In genomic region chr7:49855281-49855980, GRCh38 we compare ENCODE assay signal across 21 cellular contexts.
A peak's percentile ranks its signal among the peaks of the same experiment; 100 is the strongest.
DNase-seq lines count a peak whose midpoint lies in the region; ATAC-seq, FAIRE-seq and TF ChIP-seq lines count a peak whose summit lies in the region.
"Had no signal": no experiment of that assay in that cellular context is flagged by ENCODE, and none has a peak within 500 bp of the region (broad histone marks: within the 10 kb centered on the region; RNA-seq: fewer than 3 reads in every experiment).

No MANE protein-coding gene starts in this region.

- peak overlapping the region; percentile 35 to 37; a peak in 2 of 4 replicates for H3K4me2 ChIP-seq in H1 (ENCODE audit: insufficient read depth in 1 of 2, low read depth in 2 of 2, low read length in 2 of 2)
- H3K4me2 ChIP-seq: BLaER1 treated with 17β-estradiol and CSF1 and Interleukin-3, amounts not matched to agents 10 nM and 100 nM had no signal

- no peak for TF ChIP-seq EP300 in H1 (IDR thresholded peaks at IDR 0.05; ENCODE audit: borderline replicate concordance in 1 of 2, low read depth in 2 of 2, low read length in 2 of 2)

- intact Hi-C loops in lower lobe of right lung (cut with DNase I): no loop called here

- no peak for TF ChIP-seq RAD21 in H1 (IDR thresholded peaks at IDR 0.05 in 1 of 2, conservative IDR thresholded peaks at IDR 0.05 in 1 of 2; ENCODE audit: low read depth in 2 of 2, low read length in 2 of 2)

- H3K27ac ChIP-seq in HUES64 (ENCODE audit: low read depth, low read length) (peak overlapping the region; percentile 7; the same call in 1 of the 2 replicates), H1 (ENCODE audit: low read depth, low read length) (no peak overlapping the region), lower lobe of right lung (no peak overlapping the region)
- H3K27ac ChIP-seq: BLaER1 treated with 17β-estradiol and CSF1 and Interleukin-3, amounts not matched to agents 10 nM and 100 nM; SJSA1 had no signal

- H4K5ac ChIP-seq in H1 (ENCODE audit: insufficient read length, low read depth, low read length): no peak overlapping the region

- no peak overlapping the region for H3K23ac ChIP-seq in H1 (ENCODE audit: insufficient read length)

- TF ChIP-seq POLR2A in H1 (IDR thresholded peaks at IDR 0.05; ENCODE audit: control extremely low read depth in 1 of 2, low read depth in 2 of 2, low read length in 2 of 2): no peak

- ATAC-seq in lower lobe of right lung: no peak
- ATAC-seq in GM21576 (IDR thresholded peaks at IDR 0.05; ENCODE audit: unreplicated experiment): no peak
- no peak for ATAC-seq in HG02571 (IDR thresholded peaks at IDR 0.05; ENCODE audit: unreplicated experiment)
- ATAC-seq: Right ventricle myocardium inferior had no signal

- H3K36me3 ChIP-seq in HUES64 (ENCODE audit: insufficient read depth, low read length): no peaks in the 10 kb centered on the region
- H3K36me3 ChIP-seq in H1 (ENCODE audit: control insufficient read depth in 2 of 4, insufficient read depth in 4 of 4, low read length in 3 of 4): no peaks in the 10 kb centered on the region
- no peaks in the 10 kb centered on the region for H3K36me3 ChIP-seq in lower lobe of right lung
- H3K36me3 ChIP-seq: BLaER1 treated with 17β-estradiol and CSF1 and Interleukin-3, amounts not matched to agents 10 nM and 100 nM; SJSA1 had no signal

- peak; percentile 82 for DNase-seq in DMS 273 treated with DMSO at 0.1 percent for 48 hours (lab: John Stamatoyannopoulos, UW)
- peak; percentile 68 for DNase-seq in NCI-H82 (lab: John Stamatoyannopoulos, UW)
- no peak for DNase-seq in H1 (ENCODE audit: low read depth in 1 of 2, low spot score in 2 of 2)
- DNase-seq in lower lobe of right lung: no peak
- no peak for DNase-seq in stimulated activated naive CD4-positive, alpha-beta T cell treated with Interleukin-2 at 50 U/mL for 16 hours (lab: John Stamatoyannopoulos, UW)
- DNase-seq: 8988T; Calu3; CD8-positive, alpha-beta memory T cell; DMS53; Kasumi-1; NCI-H1417; NCI-H1694 treated with DMSO at 0.1 percent for 48 hours; NCI-H2081 treated with DMSO at 0.1 percent for 48 hours; NCI-H510A treated with DMSO at 0.1 percent for 48 hours; OCI-M1 had no signal

- 49% methylated on average over 7 of the region's 7 CpGs for WGBS in HUES64
- WGBS in H1 (ENCODE audit: extremely low coverage in 1 of 2, insufficient coverage in 1 of 2, insufficient read length in 1 of 2, insufficient replicate concordance in 2 of 2, low coverage in 1 of 2, low lambda C conversion rate in 2 of 2, missing lambda C conversion rate in 1 of 2), 2 experiments: 45% methylated on average over 7 of the region's 7 CpGs; no CpG with 5 or more reads in 1 of the 2 experiments

- no peak overlapping the region for H4K8ac ChIP-seq in H1 (ENCODE audit: extremely low read depth, insufficient read depth, low read length)

- no peak overlapping the region for H3K4me3 ChIP-seq in HUES64 (ENCODE audit: low read length)
- H3K4me3 ChIP-seq in H1 (ENCODE audit: extremely low read depth in 1 of 4, insufficient read depth in 2 of 4, low read depth in 3 of 4, low read length in 4 of 4): no peak overlapping the region
- H3K4me3 ChIP-seq in lower lobe of right lung: no peak overlapping the region
- H3K4me3 ChIP-seq: BLaER1 treated with 17β-estradiol and CSF1 and Interleukin-3, amounts not matched to agents 10 nM and 100 nM; SJSA1 had no signal

- no peak overlapping the region for H3K4ac ChIP-seq in H1 (replicated peaks; ENCODE audit: insufficient read length, low read depth, low read length)

- H3K79me2 ChIP-seq in H1 (ENCODE audit: control insufficient read depth in 1 of 2, insufficient read depth in 2 of 2, low read length in 2 of 2): no peaks in the 10 kb centered on the region

- H3K56ac ChIP-seq in H1 (replicated peaks; ENCODE audit: insufficient read length, low read depth, low read length): no peak overlapping the region

- no peak overlapping the region for H3K18ac ChIP-seq in H1 (ENCODE audit: extremely low read depth, low read length)

- peak overlapping the region; percentile 54; the same call in 1 of the 2 replicates for H2BK5ac ChIP-seq in H1 (ENCODE audit: low read depth, low read length)

- H3K9ac ChIP-seq in HUES64 (ENCODE audit: low read depth, low read length): no peak overlapping the region
- no peak overlapping the region for H3K9ac ChIP-seq in H1 (replicated peaks in 1 of 4; ENCODE audit: extremely low read depth in 1 of 4, low read depth in 3 of 4, low read length in 3 of 4)
- H3K9ac ChIP-seq: BLaER1 treated with 17β-estradiol and CSF1 and Interleukin-3, amounts not matched to agents 10 nM and 100 nM had no signal

- no peak overlapping the region for H3K14ac ChIP-seq in H1 (ENCODE audit: insufficient read length)

- H3K4me1 ChIP-seq in HUES64 (ENCODE audit: insufficient read depth, low read length) (peaks cover 5% of the 10 kb centered on the region), H1 (replicated peaks in 1 of 4; ENCODE audit: control insufficient read depth in 3 of 4, insufficient read depth in 4 of 4, low read length in 3 of 4) (peaks cover 4 to 8% (median 6%) of the 10 kb centered on the region in 4 experiments), lower lobe of right lung (no peaks in the 10 kb centered on the region)
- H3K4me1 ChIP-seq: BLaER1 treated with 17β-estradiol and CSF1 and Interleukin-3, amounts not matched to agents 10 nM and 100 nM; SJSA1 had no signal

- TF ChIP-seq CTCF in H1 (IDR thresholded peaks at IDR 0.05; ENCODE audit: control extremely low read depth in 1 of 3, insufficient read depth in 1 of 3, low read depth in 1 of 3, low read length in 3 of 3): no peak
- no peak for TF ChIP-seq CTCF in lower lobe of right lung (IDR thresholded peaks at IDR 0.05)

- peak overlapping the region; percentile 10 for H4K91ac ChIP-seq in H1 (replicated peaks; ENCODE audit: insufficient read length, low read length)

- no peak overlapping the region for H2BK120ac ChIP-seq in H1 (replicated peaks; ENCODE audit: low read depth, low read length)

- CTCF ChIA-PET in H1 (lab: Charles Lee; ENCODE audit: partially characterized antibody): no interaction called here

- no peaks in the 10 kb centered on the region for H3K79me1 ChIP-seq in H1 (ENCODE audit: low read depth, low read length)

- H2BK12ac ChIP-seq in H1 (ENCODE audit: low read depth, low read length): 0 out of 2 replicates have a peak overlapping the region, but pooled peaks have one; percentile 27

- no peak for FAIRE-seq in H1 (lab: Jason Lieb, UNC)

- H3K9me3 ChIP-seq in HUES64 (ENCODE audit: insufficient read depth, low read depth, low read length) (no peaks in the 10 kb centered on the region), H1 (ENCODE audit: insufficient read depth in 2 of 2, low read depth in 1 of 2, low read length in 1 of 2) (no peaks in the 10 kb centered on the region), lower lobe of right lung (no peaks in the 10 kb centered on the region)
- H3K9me3 ChIP-seq: BLaER1 treated with 17β-estradiol and CSF1 and Interleukin-3, amounts not matched to agents 10 nM and 100 nM; SJSA1 had no signal

- H4K20me1 ChIP-seq in H1 (replicated peaks in 1 of 2; ENCODE audit: control insufficient read depth in 1 of 2, insufficient read depth in 2 of 2, low read length in 2 of 2): no peaks in the 10 kb centered on the region
- H4K20me1 ChIP-seq: BLaER1 treated with 17β-estradiol and CSF1 and Interleukin-3, amounts not matched to agents 10 nM and 100 nM had no signal

- no peak overlapping the region for H2BK20ac ChIP-seq in H1 (ENCODE audit: low read length)

- POLR2A ChIA-PET in H1 (lab: Charles Lee; ENCODE audit: partially characterized antibody): no interaction called here

- H2AFZ ChIP-seq in H1 (ENCODE audit: low read length): no peak overlapping the region; the same call in 1 of the 2 replicates

- no peaks in the 10 kb centered on the region for H3K23me2 ChIP-seq in H1 (ENCODE audit: low read depth, low read length)

- H3K27me3 ChIP-seq in HUES64 (ENCODE audit: insufficient read depth, low read length) (no peaks in the 10 kb centered on the region), H1 (replicated peaks in 1 of 4; ENCODE audit: control insufficient read depth in 3 of 4, extremely low read depth in 1 of 4, insufficient read depth in 3 of 4, low read length in 3 of 4) (no peaks in the 10 kb centered on the region), lower lobe of right lung (ENCODE audit: low read depth) (no peaks in the 10 kb centered on the region)
- H3K27me3 ChIP-seq: BLaER1 treated with 17β-estradiol and CSF1 and Interleukin-3, amounts not matched to agents 10 nM and 100 nM; SJSA1 had no signal

- no peak overlapping the region for H2BK15ac ChIP-seq in H1 (ENCODE audit: low read length)

- H2AK5ac ChIP-seq in H1 (ENCODE audit: low read depth, low read length): no peak overlapping the region

TF ChIP-seq in H1, 55 proteins besides CTCF, POLR2A, EP300 and RAD21:
- no peak for TF ChIP-seq SRF (IDR thresholded peaks at IDR 0.05; ENCODE audit: low read depth, low read length)
- no peak for TF ChIP-seq EZH2 (IDR thresholded peaks at IDR 0.05; ENCODE audit: low read depth, low read length, severe bottlenecking)
- no peak for TF ChIP-seq JUN (IDR thresholded peaks at IDR 0.05; ENCODE audit: low read depth, low read length)
- TF ChIP-seq TCF12 (IDR thresholded peaks at IDR 0.05; ENCODE audit: low read depth, low read length): 0 out of 2 replicates have a peak, but pooled peaks have one; percentile 67
- no peak for TF ChIP-seq TAF1 (IDR thresholded peaks at IDR 0.05; ENCODE audit: low read depth, low read length)
- TF ChIP-seq, protein P1, sequence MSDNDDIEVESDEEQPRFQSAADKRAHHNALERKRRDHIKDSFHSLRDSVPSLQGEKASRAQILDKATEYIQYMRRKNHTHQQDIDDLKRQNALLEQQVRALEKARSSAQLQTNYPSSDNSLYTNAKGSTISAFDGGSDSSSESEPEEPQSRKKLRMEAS (IDR thresholded peaks at IDR 0.05): no peak
- no peak for TF ChIP-seq CBX5 (IDR thresholded peaks at IDR 0.05; ENCODE audit: low read depth, low read length)
- no peak for TF ChIP-seq CTBP2 (IDR thresholded peaks at IDR 0.05; ENCODE audit: borderline replicate concordance, insufficient read depth, insufficient read length, low read length)
- TF ChIP-seq POU5F1 (IDR thresholded peaks at IDR 0.05; ENCODE audit: low read depth, low read length): no peak
- no peak for TF ChIP-seq SAP30 (IDR thresholded peaks at IDR 0.05; ENCODE audit: insufficient read depth, insufficient replicate concordance, low read length)
- TF ChIP-seq YY1 (IDR thresholded peaks at IDR 0.05; ENCODE audit: low read depth, low read length): no peak
- 0 out of 2 replicates have a peak, but pooled peaks have one; percentile 24 for TF ChIP-seq KDM1A (IDR thresholded peaks at IDR 0.05; ENCODE audit: borderline replicate concordance, low read length)
- TF ChIP-seq ASH2L (IDR thresholded peaks at IDR 0.05; ENCODE audit: low read length): no peak
- TF ChIP-seq CBX8 (IDR thresholded peaks at IDR 0.05; ENCODE audit: borderline replicate concordance, low read depth, low read length): no peak
- TF ChIP-seq RXRA (IDR thresholded peaks at IDR 0.05; ENCODE audit: insufficient read depth, low read depth, low read length): no peak
TF ChIP-seq in H1: peak in this region for 2.

Comparison
In these comparisons a context has a peak if more than half of its experiments do, and no peak if none do; other contexts are left out.
1. DNase-seq: peak in DMS 273 treated with DMSO at 0.1 percent for 48 hours (single experiment) and NCI-H82 (single experiment); none in H1 (0 of 2), lower lobe of right lung (single experiment) and stimulated activated naive CD4-positive, alpha-beta T cell treated with Interleukin-2 at 50 U/mL for 16 hours (single experiment).